ENCODE assay signal across 26 cellular contexts in the genomic region with DNA sequence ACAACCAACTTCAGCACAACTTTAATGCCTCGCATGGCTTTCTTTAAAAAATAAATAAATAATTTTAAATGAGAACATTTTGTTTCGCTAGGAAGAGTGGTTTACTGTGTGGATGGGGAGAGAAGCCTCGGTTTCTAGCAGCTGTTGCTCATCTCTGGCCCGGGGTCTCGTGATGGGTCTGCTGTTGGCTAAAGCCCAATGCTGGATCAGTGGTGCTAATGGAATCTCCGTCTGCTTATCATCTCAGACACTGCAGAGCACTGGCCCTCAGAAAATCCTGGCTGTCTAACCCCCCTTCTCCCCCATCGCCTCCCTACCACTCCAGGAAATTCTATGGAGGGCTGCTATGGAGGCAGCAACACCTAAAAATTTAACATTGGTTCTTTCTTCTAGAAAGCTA.
"Had no signal": no experiment of that assay in that cellular context is flagged by ENCODE, and none has a peak within 500 bp of the region (broad histone marks: within the 10 kb centered on the region; RNA-seq: fewer than 3 reads in every experiment).

No MANE protein-coding gene starts in this region.

- H3K4me3 Mint-ChIP-seq: activated naive CD4-positive, alpha-beta T cell treated with anti-CD3 and anti-CD28 coated beads, Interleukin-2, amount 10 ng/mL, durations not matched to agents 7 days and 5 days; activated naive CD8-positive, alpha-beta T cell treated with anti-CD3 and anti-CD28 coated beads, Interleukin-2, amount 50 U/mL, for 24 hours; brain; nephron progenitor cell; stimulated activated naive CD8-positive, alpha-beta T cell treated with anti-CD3 and anti-CD28 coated beads, Interleukin-15, amount 100 ng/mL, for 72 hours had no signal

- ATAC-seq: activated naive CD8-positive, alpha-beta T cell treated with anti-CD3 and anti-CD28 coated beads, Interleukin-2, amount 50 U/mL, for 24 hours; gastrocnemius medialis; heart left ventricle; stimulated activated naive CD8-positive, alpha-beta T cell treated with anti-CD3 and anti-CD28 coated beads, Interleukin-15, amount 100 ng/mL, for 72 hours had no signal

- H3K9me3 Mint-ChIP-seq: activated naive CD8-positive, alpha-beta T cell treated with anti-CD3 and anti-CD28 coated beads, Interleukin-2, amount 50 U/mL, for 24 hours; nephron progenitor cell; stimulated activated naive CD8-positive, alpha-beta T cell treated with anti-CD3 and anti-CD28 coated beads, Interleukin-15, amount 100 ng/mL, for 72 hours had no signal

- H3K27me3 Mint-ChIP-seq: activated naive CD8-positive, alpha-beta T cell treated with anti-CD3 and anti-CD28 coated beads, Interleukin-2, amount 50 U/mL, for 24 hours; brain; stimulated activated naive CD8-positive, alpha-beta T cell treated with anti-CD3 and anti-CD28 coated beads, Interleukin-15, amount 100 ng/mL, for 72 hours had no signal

- H3K27me3 ChIP-seq: gastrocnemius medialis, heart left ventricle, right atrium auricular region, suprapubic skin, upper lobe of left lung had no signal

- H3K36me3 Mint-ChIP-seq: activated naive CD4-positive, alpha-beta T cell treated with anti-CD3 and anti-CD28 coated beads, Interleukin-2, amount 10 ng/mL, durations not matched to agents 7 days and 5 days; brain had no signal

- H3K9me3 ChIP-seq: gastrocnemius medialis, heart left ventricle, right atrium auricular region, suprapubic skin, upper lobe of left lung had no signal

- H3K27ac Mint-ChIP-seq: activated naive CD4-positive, alpha-beta T cell treated with anti-CD3 and anti-CD28 coated beads, Interleukin-2, amount 10 ng/mL, durations not matched to agents 7 days and 5 days; activated naive CD8-positive, alpha-beta T cell treated with anti-CD3 and anti-CD28 coated beads, Interleukin-2, amount 50 U/mL, for 24 hours; nephron progenitor cell; stimulated activated naive CD8-positive, alpha-beta T cell treated with anti-CD3 and anti-CD28 coated beads, Interleukin-15, amount 100 ng/mL, for 72 hours had no signal

- H3K27ac ChIP-seq: gastrocnemius medialis, heart left ventricle, right atrium auricular region, skin epidermis, suprapubic skin, upper lobe of left lung, VCaP had no signal

- DNase-seq: activated CD4-positive, CD25-positive, alpha-beta regulatory T cell treated with anti-CD3 and anti-CD28 coated beads, Interleukin-2, amount 50 U/mL, for 72 hours; activated CD8-positive, alpha-beta memory T cell treated with anti-CD3 and anti-CD28 coated beads for 24 hours; activated CD8-positive, alpha-beta memory T cell treated with anti-CD3 and anti-CD28 coated beads, Interleukin-2, amount 50 U/mL, for 48 hours; activated effector memory CD4-positive, alpha-beta T cell treated with Interleukin-2 at 50 U/mL for 16 hours; activated naive CD4-positive, alpha-beta T cell treated with anti-CD3 and anti-CD28 coated beads, Interleukin-2, amount 10 ng/mL, durations not matched to agents 7 days and 5 days; activated naive CD8-positive, alpha-beta T cell treated with anti-CD3 and anti-CD28 coated beads, Interleukin-2, amount 50 U/mL, for 24 hours; activated T-cell treated with anti-CD3 and anti-CD28 coated beads, Interleukin-2, amount 50 U/mL, for 48 hours; anterior cingulate cortex; caudate nucleus; gastrocnemius medialis; heart left ventricle; kidney glomerular epithelial cell; mesendoderm; nephron progenitor cell; nucleus accumbens; stimulated activated CD4-positive, alpha-beta T cell treated with anti-CD3 and anti-CD28 coated beads, Interleukin-15, amount 100 ng/mL, for 24 hours; stimulated activated CD4-positive, alpha-beta T cell treated with anti-CD3 and anti-CD28 coated beads, Interleukin-4, amount 100 ng/mL, for 1 hour; stimulated activated naive CD8-positive, alpha-beta T cell treated with anti-CD3 and anti-CD28 coated beads, Interleukin-15, amount 100 ng/mL, for 72 hours; SW 1271; T-helper 2 cell; upper lobe of left lung had no signal

- H3K4me1 Mint-ChIP-seq: activated naive CD4-positive, alpha-beta T cell treated with anti-CD3 and anti-CD28 coated beads, Interleukin-2, amount 10 ng/mL, durations not matched to agents 7 days and 5 days; activated naive CD8-positive, alpha-beta T cell treated with anti-CD3 and anti-CD28 coated beads, Interleukin-2, amount 50 U/mL, for 24 hours; stimulated activated naive CD8-positive, alpha-beta T cell treated with anti-CD3 and anti-CD28 coated beads, Interleukin-15, amount 100 ng/mL, for 72 hours had no signal

- H3K36me3 ChIP-seq: gastrocnemius medialis, heart left ventricle, right atrium auricular region, suprapubic skin, upper lobe of left lung had no signal

- H3K4me3 ChIP-seq: gastrocnemius medialis, heart left ventricle, right atrium auricular region, skin epidermis, suprapubic skin, upper lobe of left lung had no signal

- H3K4me1 ChIP-seq: gastrocnemius medialis, heart left ventricle, right atrium auricular region, upper lobe of left lung had no signal
